Comparison of ENCODE assay signal across 1 cellular context in the genomic region with DNA sequence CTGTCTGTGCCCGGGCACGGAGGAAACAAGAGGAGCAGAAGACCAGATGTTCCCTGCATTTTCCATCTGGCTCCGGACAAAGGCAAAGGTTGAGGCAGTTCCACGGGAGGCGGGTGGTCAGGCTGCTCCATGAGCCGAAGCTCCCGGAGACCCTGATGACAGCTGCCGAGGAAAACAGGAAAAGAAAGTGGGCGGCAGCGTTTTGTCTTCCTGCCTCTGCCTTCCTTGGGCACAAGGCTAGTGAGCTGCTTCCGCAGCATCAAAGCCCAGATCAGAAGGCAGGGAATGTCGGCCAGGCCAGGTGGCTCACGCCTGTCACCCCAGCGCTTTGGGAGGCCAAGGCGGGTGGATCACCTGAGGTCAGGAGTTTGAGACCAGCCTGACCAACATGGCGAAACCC.
TF ChIP-seq lines count a peak whose summit lies in the region.

No MANE protein-coding gene starts in this region.

TF ChIP-seq in HepG2, 621 proteins besides CTCF, POLR2A, EP300 and RAD21:
- TF ChIP-seq CEBPZ (IDR thresholded peaks at IDR 0.05; ENCODE audit: low read length) (no peak), KDM4B (CRISPR knock-in tag; IDR thresholded peaks at IDR 0.05) (no peak), RXRB (CRISPR knock-in tag; IDR thresholded peaks at IDR 0.05; ENCODE audit: borderline replicate concordance) (no peak), ZNF746 (CRISPR knock-in tag; IDR thresholded peaks at IDR 0.05) (no peak), ZNF761 (CRISPR knock-in tag; conservative IDR thresholded peaks at IDR 0.05) (no peak), ZNF329 (CRISPR knock-in tag; IDR thresholded peaks at IDR 0.05; ENCODE audit: low read depth) (no peak)
- TF ChIP-seq, protein P1, sequence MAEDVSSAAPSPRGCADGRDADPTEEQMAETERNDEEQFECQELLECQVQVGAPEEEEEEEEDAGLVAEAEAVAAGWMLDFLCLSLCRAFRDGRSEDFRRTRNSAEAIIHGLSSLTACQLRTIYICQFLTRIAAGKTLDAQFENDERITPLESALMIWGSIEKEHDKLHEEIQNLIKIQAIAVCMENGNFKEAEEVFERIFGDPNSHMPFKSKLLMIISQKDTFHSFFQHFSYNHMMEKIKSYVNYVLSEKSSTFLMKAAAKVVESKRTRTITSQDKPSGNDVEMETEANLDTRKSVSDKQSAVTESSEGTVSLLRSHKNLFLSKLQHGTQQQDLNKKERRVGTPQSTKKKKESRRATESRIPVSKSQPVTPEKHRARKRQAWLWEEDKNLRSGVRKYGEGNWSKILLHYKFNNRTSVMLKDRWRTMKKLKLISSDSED (CRISPR knock-in tag; IDR thresholded peaks at IDR 0.05) = no peak
